In the genomic region with DNA sequence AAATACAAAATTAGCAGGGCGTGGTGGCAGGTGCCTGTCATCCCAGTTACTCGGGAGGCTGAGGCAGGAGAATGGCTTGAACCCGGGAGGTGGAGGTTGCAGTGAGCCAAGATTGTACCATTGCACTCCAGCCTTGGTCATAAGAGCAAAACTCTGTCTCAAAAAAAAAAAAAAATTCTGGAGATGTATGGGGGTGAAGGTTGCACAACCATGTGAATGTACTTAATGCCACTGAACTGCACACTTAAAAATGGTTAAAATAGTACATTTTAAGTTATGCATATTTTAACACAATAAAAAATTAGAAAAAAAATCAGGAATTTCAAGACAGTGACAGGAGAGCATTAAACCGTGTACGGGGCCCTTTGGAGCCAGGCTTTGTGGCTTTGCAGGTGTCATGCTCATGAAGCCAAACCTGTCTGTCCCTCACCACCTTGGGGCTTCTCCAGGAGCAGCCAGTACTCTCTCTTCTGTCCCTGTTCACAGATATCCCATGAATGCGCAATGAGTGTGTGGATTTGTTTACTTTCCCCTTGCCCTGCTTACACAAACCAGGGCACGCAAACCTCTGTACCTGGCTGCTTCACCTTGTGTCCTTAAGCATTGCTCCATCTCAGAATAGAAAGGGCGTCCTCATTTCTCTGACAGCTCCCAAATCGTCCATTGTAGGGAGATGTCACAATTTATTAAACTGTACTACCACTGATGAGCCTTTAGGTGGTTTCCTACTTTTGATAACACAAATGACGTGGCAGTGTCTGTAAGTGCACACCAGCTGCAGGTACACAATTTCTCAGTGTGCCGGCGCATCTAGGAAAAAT, we compare ENCODE assay signal across 1 cellular context.
TF ChIP-seq lines count a peak whose summit lies in the region.

No MANE protein-coding gene starts in this region.

TF ChIP-seq in HepG2, 621 proteins besides CTCF, POLR2A, EP300 and RAD21 (continued from another document):
- peak; percentile 48 for TF ChIP-seq FOSL2 (CRISPR knock-in tag; IDR thresholded peaks at IDR 0.05)
- no peak for TF ChIP-seq ZNF746 (CRISPR knock-in tag; IDR thresholded peaks at IDR 0.05)
- TF ChIP-seq GATAD2A (CRISPR knock-in tag; IDR thresholded peaks at IDR 0.05) = peak; percentile 60
- TF ChIP-seq ZFYVE20 (CRISPR knock-in tag; IDR thresholded peaks at IDR 0.05; ENCODE audit: borderline replicate concordance, low read depth) = no peak
- TF ChIP-seq NFKB2 (CRISPR knock-in tag; IDR thresholded peaks at IDR 0.05; ENCODE audit: borderline replicate concordance) = no peak
- TF ChIP-seq HOXA9 (CRISPR knock-in tag; IDR thresholded peaks at IDR 0.05; ENCODE audit: borderline replicate concordance) = no peak
- no peak for TF ChIP-seq ZNF33A (CRISPR knock-in tag; IDR thresholded peaks at IDR 0.05; ENCODE audit: borderline replicate concordance)
- TF ChIP-seq TERF1 (CRISPR knock-in tag; IDR thresholded peaks at IDR 0.05) = no peak
- 0 out of 2 replicates have a peak, but pooled peaks have one; percentile 28 for TF ChIP-seq MIER3 (CRISPR knock-in tag; IDR thresholded peaks at IDR 0.05; ENCODE audit: borderline replicate concordance)
- 0 out of 2 replicates have a peak, but pooled peaks have one; percentile 63 for TF ChIP-seq ZNF276 (CRISPR knock-in tag; IDR thresholded peaks at IDR 0.05; ENCODE audit: low read depth)
- peak; percentile 56; the same call in 1 of the 2 replicates for TF ChIP-seq HMG20A (CRISPR knock-in tag; IDR thresholded peaks at IDR 0.05; ENCODE audit: borderline replicate concordance)
- TF ChIP-seq ZSCAN20 (CRISPR knock-in tag; IDR thresholded peaks at IDR 0.05; ENCODE audit: borderline replicate concordance) = no peak
- TF ChIP-seq FOXP1 (IDR thresholded peaks at IDR 0.05) = no peak
- peak; percentile 84 for TF ChIP-seq FOXP1 (CRISPR knock-in tag; IDR thresholded peaks at IDR 0.05)
- TF ChIP-seq ZNF451 (CRISPR knock-in tag; IDR thresholded peaks at IDR 0.05) = no peak
- TF ChIP-seq, protein P1, sequence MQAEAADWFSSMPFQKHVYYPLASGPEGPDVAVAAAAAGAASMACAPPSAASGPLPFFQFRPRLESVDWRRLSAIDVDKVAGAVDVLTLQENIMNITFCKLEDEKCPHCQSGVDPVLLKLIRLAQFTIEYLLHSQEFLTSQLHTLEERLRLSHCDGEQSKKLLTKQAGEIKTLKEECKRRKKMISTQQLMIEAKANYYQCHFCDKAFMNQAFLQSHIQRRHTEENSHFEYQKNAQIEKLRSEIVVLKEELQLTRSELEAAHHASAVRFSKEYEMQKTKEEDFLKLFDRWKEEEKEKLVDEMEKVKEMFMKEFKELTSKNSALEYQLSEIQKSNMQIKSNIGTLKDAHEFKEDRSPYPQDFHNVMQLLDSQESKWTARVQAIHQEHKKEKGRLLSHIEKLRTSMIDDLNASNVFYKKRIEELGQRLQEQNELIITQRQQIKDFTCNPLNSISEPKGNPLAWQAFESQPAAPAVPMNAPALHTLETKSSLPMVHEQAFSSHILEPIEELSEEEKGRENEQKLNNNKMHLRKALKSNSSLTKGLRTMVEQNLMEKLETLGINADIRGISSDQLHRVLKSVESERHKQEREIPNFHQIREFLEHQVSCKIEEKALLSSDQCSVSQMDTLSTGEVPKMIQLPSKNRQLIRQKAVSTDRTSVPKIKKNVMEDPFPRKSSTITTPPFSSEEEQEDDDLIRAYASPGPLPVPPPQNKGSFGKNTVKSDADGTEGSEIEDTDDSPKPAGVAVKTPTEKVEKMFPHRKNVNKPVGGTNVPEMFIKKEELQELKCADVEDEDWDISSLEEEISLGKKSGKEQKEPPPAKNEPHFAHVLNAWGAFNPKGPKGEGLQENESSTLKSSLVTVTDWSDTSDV (CRISPR knock-in tag; IDR thresholded peaks at IDR 0.05) = no peak
- TF ChIP-seq ZNF891 (CRISPR knock-in tag; IDR thresholded peaks at IDR 0.05) = no peak
- TF ChIP-seq FOXA1 (IDR thresholded peaks at IDR 0.05) = no peak
- peak; percentile 45; the same call in 1 of the 2 replicates for TF ChIP-seq FOXA1 (CRISPR knock-in tag; IDR thresholded peaks at IDR 0.05)
- TF ChIP-seq GZF1 (CRISPR knock-in tag; IDR thresholded peaks at IDR 0.05) = no peak
- TF ChIP-seq, protein P2, sequence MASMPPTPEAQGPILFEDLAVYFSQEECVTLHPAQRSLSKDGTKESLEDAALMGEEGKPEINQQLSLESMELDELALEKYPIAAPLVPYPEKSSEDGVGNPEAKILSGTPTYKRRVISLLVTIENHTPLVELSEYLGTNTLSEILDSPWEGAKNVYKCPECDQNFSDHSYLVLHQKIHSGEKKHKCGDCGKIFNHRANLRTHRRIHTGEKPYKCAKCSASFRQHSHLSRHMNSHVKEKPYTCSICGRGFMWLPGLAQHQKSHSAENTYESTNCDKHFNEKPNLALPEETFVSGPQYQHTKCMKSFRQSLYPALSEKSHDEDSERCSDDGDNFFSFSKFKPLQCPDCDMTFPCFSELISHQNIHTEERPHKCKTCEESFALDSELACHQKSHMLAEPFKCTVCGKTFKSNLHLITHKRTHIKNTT (CRISPR knock-in tag; IDR thresholded peaks at IDR 0.05) = no peak
- no peak for TF ChIP-seq SIN3B (IDR thresholded peaks at IDR 0.05; ENCODE audit: low read length)
- TF ChIP-seq, protein P3, sequence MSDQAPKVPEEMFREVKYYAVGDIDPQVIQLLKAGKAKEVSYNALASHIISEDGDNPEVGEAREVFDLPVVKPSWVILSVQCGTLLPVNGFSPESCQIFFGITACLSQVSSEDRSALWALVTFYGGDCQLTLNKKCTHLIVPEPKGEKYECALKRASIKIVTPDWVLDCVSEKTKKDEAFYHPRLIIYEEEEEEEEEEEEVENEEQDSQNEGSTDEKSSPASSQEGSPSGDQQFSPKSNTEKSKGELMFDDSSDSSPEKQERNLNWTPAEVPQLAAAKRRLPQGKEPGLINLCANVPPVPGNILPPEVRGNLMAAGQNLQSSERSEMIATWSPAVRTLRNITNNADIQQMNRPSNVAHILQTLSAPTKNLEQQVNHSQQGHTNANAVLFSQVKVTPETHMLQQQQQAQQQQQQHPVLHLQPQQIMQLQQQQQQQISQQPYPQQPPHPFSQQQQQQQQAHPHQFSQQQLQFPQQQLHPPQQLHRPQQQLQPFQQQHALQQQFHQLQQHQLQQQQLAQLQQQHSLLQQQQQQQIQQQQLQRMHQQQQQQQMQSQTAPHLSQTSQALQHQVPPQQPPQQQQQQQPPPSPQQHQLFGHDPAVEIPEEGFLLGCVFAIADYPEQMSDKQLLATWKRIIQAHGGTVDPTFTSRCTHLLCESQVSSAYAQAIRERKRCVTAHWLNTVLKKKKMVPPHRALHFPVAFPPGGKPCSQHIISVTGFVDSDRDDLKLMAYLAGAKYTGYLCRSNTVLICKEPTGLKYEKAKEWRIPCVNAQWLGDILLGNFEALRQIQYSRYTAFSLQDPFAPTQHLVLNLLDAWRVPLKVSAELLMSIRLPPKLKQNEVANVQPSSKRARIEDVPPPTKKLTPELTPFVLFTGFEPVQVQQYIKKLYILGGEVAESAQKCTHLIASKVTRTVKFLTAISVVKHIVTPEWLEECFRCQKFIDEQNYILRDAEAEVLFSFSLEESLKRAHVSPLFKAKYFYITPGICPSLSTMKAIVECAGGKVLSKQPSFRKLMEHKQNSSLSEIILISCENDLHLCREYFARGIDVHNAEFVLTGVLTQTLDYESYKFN (CRISPR knock-in tag; conservative IDR thresholded peaks at IDR 0.05) = 0 out of 2 replicates have a peak, but pooled peaks have one; percentile 23
- TF ChIP-seq ZNF17 (CRISPR knock-in tag; IDR thresholded peaks at IDR 0.05) = no peak
